ENCODE assay signal across 22 cellular contexts in the genomic region with DNA sequence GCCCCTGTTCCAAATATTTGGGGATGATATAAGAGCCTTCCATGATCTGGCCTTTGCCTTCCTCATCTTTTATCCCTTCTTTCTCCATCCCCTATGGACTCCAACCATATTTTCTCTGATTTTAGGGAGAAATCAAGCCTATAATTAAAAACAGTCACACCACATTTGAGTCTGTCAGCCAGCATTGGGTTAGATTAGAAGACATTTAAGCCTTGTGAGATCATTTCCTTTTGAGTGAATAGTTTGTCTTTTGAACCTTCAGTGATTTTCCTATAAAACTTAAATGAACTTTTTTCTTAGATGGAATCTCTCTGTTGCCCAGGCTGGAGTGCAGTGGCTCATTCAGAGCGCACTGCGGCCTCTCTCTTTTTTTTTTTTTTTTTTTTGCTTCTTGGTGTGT.
"Had no signal": no experiment of that assay in that cellular context is flagged by ENCODE, and none has a peak within 500 bp of the region (broad histone marks: within the 10 kb centered on the region; RNA-seq: fewer than 3 reads in every experiment).

No MANE protein-coding gene starts in this region.

- DNase-seq: activated CD4-positive, alpha-beta memory T cell treated with anti-CD3 and anti-CD28 coated beads, Interleukin-2, amount 10 ng/mL, durations not matched to agents 7 days and 5 days; activated CD4-positive, alpha-beta T cell treated with anti-CD3 and anti-CD28 coated beads for 4 hours; activated effector memory CD4-positive, alpha-beta T cell treated with anti-CD3 and anti-CD28 coated beads, Interleukin-2, amount 50 U/mL, for 16 hours; activated T-cell treated with anti-CD3 and anti-CD28 coated beads, Interleukin-2, amount 50 U/mL, for 24 hours; amygdala; body of pancreas; caudate nucleus; colonic mucosa; effector CD4-positive, alpha-beta T cell; mucosa of descending colon; naive thymus-derived CD4-positive, alpha-beta T cell; nucleus accumbens; right cardiac atrium; small intestine; stimulated activated CD4-positive, alpha-beta T cell treated with anti-CD3 and anti-CD28 coated beads, Interleukin-4, amount 100 ng/mL, for 4 hours; stimulated activated CD8-positive, alpha-beta memory T cell treated with anti-CD3 and anti-CD28 coated beads, Interleukin-4, amount 100 ng/mL, for 48 hours; stimulated activated naive CD4-positive, alpha-beta T cell treated with Interleukin-2 at 50 U/mL for 16 hours; substantia nigra; T-helper 2 cell; transverse colon had no signal

- H3K9me3 Mint-ChIP-seq: activated CD4-positive, alpha-beta memory T cell treated with anti-CD3 and anti-CD28 coated beads, Interleukin-2, amount 10 ng/mL, durations not matched to agents 7 days and 5 days; activated T-cell treated with anti-CD3 and anti-CD28 coated beads, Interleukin-2, amount 50 U/mL, for 24 hours; naive thymus-derived CD4-positive, alpha-beta T cell had no signal

- H3K27me3 ChIP-seq: body of pancreas, colonic mucosa had no signal

- H3K27ac Mint-ChIP-seq: activated CD4-positive, alpha-beta memory T cell treated with anti-CD3 and anti-CD28 coated beads, Interleukin-2, amount 10 ng/mL, durations not matched to agents 7 days and 5 days; activated naive CD8-positive, alpha-beta T cell; activated T-cell treated with anti-CD3 and anti-CD28 coated beads, Interleukin-2, amount 50 U/mL, for 24 hours; progenitor cell of endocrine pancreas had no signal

- H3K4me3 Mint-ChIP-seq: activated CD4-positive, alpha-beta memory T cell treated with anti-CD3 and anti-CD28 coated beads, Interleukin-2, amount 10 ng/mL, durations not matched to agents 7 days and 5 days; activated naive CD8-positive, alpha-beta T cell; activated T-cell treated with anti-CD3 and anti-CD28 coated beads, Interleukin-2, amount 50 U/mL, for 24 hours; naive thymus-derived CD4-positive, alpha-beta T cell had no signal

- H3K36me3 ChIP-seq: colonic mucosa had no signal

- H3K27ac ChIP-seq: body of pancreas, colonic mucosa, transverse colon had no signal

- H3K4me3 ChIP-seq: body of pancreas, colonic mucosa, mucosa of descending colon, transverse colon had no signal

- H3K9me3 ChIP-seq: body of pancreas, colonic mucosa, mucosa of descending colon, transverse colon had no signal
